8 cellular contexts compared by ENCODE assay signal in the genomic region with DNA sequence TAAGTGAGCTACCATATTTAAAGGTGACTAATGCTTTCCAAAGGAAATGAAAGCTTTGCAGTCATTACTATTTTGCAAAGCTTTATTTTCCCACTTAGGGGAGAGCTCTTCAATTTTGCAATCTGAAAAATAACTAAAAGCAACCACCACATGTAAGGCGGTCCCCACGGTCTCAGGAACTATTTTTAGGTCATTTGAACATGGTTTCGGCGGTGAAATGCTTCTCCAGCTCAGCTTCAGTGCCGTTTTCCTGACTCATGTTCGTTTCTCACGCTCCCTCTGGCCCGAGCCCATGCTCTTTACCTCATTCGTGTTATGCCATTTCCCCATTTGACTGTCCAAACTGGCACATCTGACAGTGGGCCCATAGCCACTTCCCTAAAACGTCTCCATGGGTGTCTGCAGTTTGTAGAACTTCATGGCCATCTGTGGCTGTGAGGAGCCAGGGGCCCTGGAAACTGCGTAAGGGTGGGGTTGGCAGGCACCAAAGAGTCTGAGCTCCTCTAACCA. TPM values are rescaled to one million over a fixed set of nuclear protein-coding genes. Genes with fewer than 3 reads are reported as not detected.
DNase-seq lines count a peak whose midpoint lies in the region; ATAC-seq, FAIRE-seq and TF ChIP-seq lines count a peak whose summit lies in the region.

No MANE protein-coding gene starts in this region.

- intact Hi-C loops in thyroid gland (cut with DNase I): no loop called here
- intact Hi-C loops in colonic mucosa (cut with DNase I): no loop called here

- WGBS in thyroid gland, 2 donors: 69 to 86% methylated on average over 11 of the region's 11 CpGs

- H3K27ac ChIP-seq in thyroid gland: peak overlapping the region; percentile 31 to 34 (median 33)
- no peak overlapping the region for H3K27ac ChIP-seq in colonic mucosa

- DNase-seq in GM03348 (ENCODE audit: low spot score) (peak; percentile 86), LHCN-M2 (ENCODE audit: low read depth) (peak; percentile 69), medulla oblongata (ENCODE audit: extremely low spot score) (peak; percentile 87), thyroid gland (peak in 1 of 2 donors; percentile 30), colonic mucosa (no peak), RCC 7860 (ENCODE audit: low spot score) (no peak)

- H3K27me3 Mint-ChIP-seq in activated naive CD8-positive, alpha-beta T cell: no peaks in the 10 kb centered on the region

- TF ChIP-seq CTCF in thyroid gland (IDR thresholded peaks at IDR 0.05) (no peak), colonic mucosa (IDR thresholded peaks at IDR 0.05) (no peak)

- no peak overlapping the region for H3K9ac ChIP-seq in colonic mucosa (ENCODE audit: low read depth in 2 of 2, low read length in 2 of 2)

- FAIRE-seq in RCC 7860 (lab: Jason Lieb, UNC): no peak

- H3K4me3 ChIP-seq in thyroid gland (replicated peaks in 1 of 3) (no peak overlapping the region), colonic mucosa (no peak overlapping the region)

- H3K27me3 ChIP-seq in thyroid gland (no peaks in the 10 kb centered on the region), colonic mucosa (no peaks in the 10 kb centered on the region)

- peaks cover 66% of the 10 kb centered on the region for H3K4me1 Mint-ChIP-seq in activated naive CD8-positive, alpha-beta T cell (ENCODE audit: low read depth)

- H3K27ac Mint-ChIP-seq in activated naive CD8-positive, alpha-beta T cell: peak overlapping the region; percentile 99

- H3K4me1 ChIP-seq in thyroid gland (peaks cover 11 to 28% of the 10 kb centered on the region in 2 donors), colonic mucosa (no peaks in the 10 kb centered on the region)

- H3K36me3 Mint-ChIP-seq in activated naive CD8-positive, alpha-beta T cell: peaks cover 7% of the 10 kb centered on the region

- no peaks in the 10 kb centered on the region for H3K36me3 ChIP-seq in thyroid gland
- H3K36me3 ChIP-seq in colonic mucosa: no peaks in the 10 kb centered on the region

- no peaks in the 10 kb centered on the region for H3K9me3 Mint-ChIP-seq in activated naive CD8-positive, alpha-beta T cell (ENCODE audit: low read depth)

- peak overlapping the region; percentile 48 for H3K4me3 Mint-ChIP-seq in activated naive CD8-positive, alpha-beta T cell

- no peak for TF ChIP-seq POLR2A in thyroid gland (IDR thresholded peaks at IDR 0.05)

- ATAC-seq in GM21515 (IDR thresholded peaks at IDR 0.05; ENCODE audit: unreplicated experiment): peak; percentile 59

- no peaks in the 10 kb centered on the region for H3K9me3 ChIP-seq in thyroid gland
- no peaks in the 10 kb centered on the region for H3K9me3 ChIP-seq in colonic mucosa

RNA-seq across cellular contexts. Expression of gene ADTRP, which starts 46.5 kb away (rescaled TPM):
- total RNA-seq in LHCN-M2 (2014; rRNA removed) (0.64 and 2.2 TPM in 2 replicates), thyroid gland (1 to 10 TPM in 1 of 4 donors, under 1 TPM in 1, not detected in 2; 0.40 to 3.5 TPM), colonic mucosa (10 to 100 TPM; 56.6 to 79.9 TPM)
- polyA plus RNA-seq in LHCN-M2 (2012): 1.9 TPM

Comparison
In these comparisons a context has a peak if more than half of its experiments do, and no peak if none do; other contexts are left out.
1. DNase-seq: peak in GM03348 (single experiment), LHCN-M2 (single experiment) and medulla oblongata (single experiment); none in colonic mucosa (single experiment) and RCC 7860 (single experiment).
2. RNA of gene ADTRP, which starts 46.5 kb away (total RNA-seq): 56.6 to 79.9 TPM in colonic mucosa; 0.64 to 2.2 TPM in LHCN-M2 and 0.40 to 3.5 TPM in thyroid gland; every median in the first group is over 10 times any median in the second.